16 cellular contexts compared by ENCODE assay signal in genomic region chr10:47020491-47020890, GRCh38.
DNase-seq lines count a peak whose midpoint lies in the region; ATAC-seq, FAIRE-seq and TF ChIP-seq lines count a peak whose summit lies in the region.
"Had no signal": no experiment of that assay in that cellular context is flagged by ENCODE, and none has a peak within 500 bp of the region (broad histone marks: within the 10 kb centered on the region; RNA-seq: fewer than 3 reads in every experiment).

No MANE protein-coding gene starts in this region.

- H3K9ac ChIP-seq in astrocyte (ENCODE audit: low read length), result no peak overlapping the region

- no peak for TF ChIP-seq CTCF in astrocyte (IDR thresholded peaks at IDR 0.05; ENCODE audit: insufficient read depth, low read depth, low read length)
- TF ChIP-seq CTCF in lower lobe of right lung (IDR thresholded peaks at IDR 0.05), result no peak
- TF ChIP-seq CTCF in RWPE1 (conservative IDR thresholded peaks at IDR 0.05; ENCODE audit: low read depth), result no peak
- no peak for TF ChIP-seq CTCF in WTC11 (IDR thresholded peaks at IDR 0.05)

- H3K4me3 Mint-ChIP-seq in astrocyte (ENCODE audit: unreplicated experiment) (no peak overlapping the region), WTC11 (no peak overlapping the region)
- H3K4me3 Mint-ChIP-seq: CD8-positive, alpha-beta memory T cell; central memory CD8-positive, alpha-beta T cell; naive B cell had no signal

- H3K27ac Mint-ChIP-seq in astrocyte (ENCODE audit: unreplicated experiment), result no peak overlapping the region
- no peak overlapping the region for H3K27ac Mint-ChIP-seq in WTC11
- H3K27ac Mint-ChIP-seq: CD8-positive, alpha-beta memory T cell; naive B cell had no signal

- in situ Hi-C loops in KBM-7 (cut with MboI; ENCODE audit: low pct_unique_long_range_greater_than_20kb, low sequenced_read_pairs), result loop anchor here (10.0 kb wide), 1 partner anchor 284 kb away; the partner anchor contains the start of gene GDF10

- H3K36me3 Mint-ChIP-seq in astrocyte (ENCODE audit: low read depth, unreplicated experiment) (no peaks in the 10 kb centered on the region), WTC11 (no peaks in the 10 kb centered on the region)
- H3K36me3 Mint-ChIP-seq: CD8-positive, alpha-beta memory T cell; naive B cell had no signal

- H3K4me1 ChIP-seq in astrocyte (ENCODE audit: insufficient read depth, low read length), result peaks cover 12% of the 10 kb centered on the region
- no peaks in the 10 kb centered on the region for H3K4me1 ChIP-seq in lower lobe of right lung
- H3K4me1 ChIP-seq: esophagus squamous epithelium, sigmoid colon had no signal

- peaks cover 6% of the 10 kb centered on the region for H3K27me3 Mint-ChIP-seq in astrocyte (ENCODE audit: low read depth, unreplicated experiment)
- no peaks in the 10 kb centered on the region for H3K27me3 Mint-ChIP-seq in WTC11 (ENCODE audit: low read depth)
- H3K27me3 Mint-ChIP-seq: central memory CD8-positive, alpha-beta T cell had no signal

- H3K27me3 ChIP-seq in astrocyte (ENCODE audit: insufficient read depth, low read length) (no peaks in the 10 kb centered on the region), lower lobe of right lung (ENCODE audit: low read depth) (no peaks in the 10 kb centered on the region)
- H3K27me3 ChIP-seq: sigmoid colon had no signal

- H3K27ac ChIP-seq in astrocyte (ENCODE audit: low read depth, low read length) (no peak overlapping the region), lower lobe of right lung (no peak overlapping the region), RWPE1 (no peak overlapping the region)
- H3K27ac ChIP-seq: esophagus squamous epithelium, sigmoid colon had no signal

- no peak overlapping the region for H3K4me2 ChIP-seq in astrocyte (ENCODE audit: low read length)

- H3K4me3 ChIP-seq in astrocyte (ENCODE audit: insufficient read depth, low read depth, low read length), result no peak overlapping the region
- no peak overlapping the region for H3K4me3 ChIP-seq in lower lobe of right lung
- H3K4me3 ChIP-seq: esophagus squamous epithelium, sigmoid colon had no signal

- no peaks in the 10 kb centered on the region for H4K20me1 ChIP-seq in astrocyte (ENCODE audit: insufficient read depth, low read length)

- CTCF ChIA-PET in RWPE1 (lab: Yijun Ruan, JAX), result no interaction called here
- CTCF ChIA-PET in WTC11 (lab: Charles Lee), result no interaction called here

- H3K79me2 ChIP-seq in astrocyte (ENCODE audit: insufficient read depth, low read length), result no peaks in the 10 kb centered on the region

- H3K36me3 ChIP-seq in astrocyte (ENCODE audit: insufficient read depth, low read length), result no peaks in the 10 kb centered on the region
- H3K36me3 ChIP-seq in lower lobe of right lung, result no peaks in the 10 kb centered on the region
- H3K36me3 ChIP-seq: esophagus squamous epithelium, sigmoid colon had no signal

- H3K4me1 Mint-ChIP-seq in astrocyte (ENCODE audit: low read depth, unreplicated experiment) (no peaks in the 10 kb centered on the region), WTC11 (no peaks in the 10 kb centered on the region)
- H3K4me1 Mint-ChIP-seq: central memory CD8-positive, alpha-beta T cell had no signal

- peak; percentile 25 to 26 for ATAC-seq in lower lobe of right lung
- no peak for ATAC-seq in WTC11
- ATAC-seq in HG02840 (IDR thresholded peaks at IDR 0.05; ENCODE audit: low FRiP score, unreplicated experiment), result no peak

- intact Hi-C loops in lower lobe of right lung (cut with DNase I), result no loop called here

- peak overlapping the region; percentile 31 for H2AFZ ChIP-seq in astrocyte (ENCODE audit: low read depth, low read length)

- H3K9me3 ChIP-seq in astrocyte (ENCODE audit: insufficient read depth, low read depth, low read length), result no peaks in the 10 kb centered on the region
- H3K9me3 ChIP-seq in lower lobe of right lung, result no peaks in the 10 kb centered on the region
- H3K9me3 ChIP-seq: esophagus squamous epithelium, sigmoid colon had no signal

- DNase-seq in D341Med (ENCODE audit: low spot score) (peak; percentile 24), KBM-7 (peak; percentile 7), astrocyte (ENCODE audit: low read depth) (peak; percentile 26), lower lobe of right lung (peak; percentile 45), RWPE1 (ENCODE audit: low spot score) (no peak), WTC11 (ENCODE audit: low spot score) (no peak), NCI-H1092 treated with DMSO at 0.1 percent for 48 hours (lab: John Stamatoyannopoulos, UW) (no peak)
- DNase-seq: CD8-positive, alpha-beta memory T cell; esophagus squamous epithelium; naive B cell; NCI-H1436; NCI-H774; sigmoid colon had no signal

- H3K9me3 Mint-ChIP-seq in astrocyte (ENCODE audit: unreplicated experiment), result no peaks in the 10 kb centered on the region
- H3K9me3 Mint-ChIP-seq in WTC11, result 0 out of 2 replicates have a peak, but pooled peaks cover 4% of the 10 kb centered on the region
- H3K9me3 Mint-ChIP-seq: CD8-positive, alpha-beta memory T cell; central memory CD8-positive, alpha-beta T cell; naive B cell had no signal

- FAIRE-seq in astrocyte (lab: Jason Lieb, UNC), result no peak
- FAIRE-seq: keratinocyte had no signal

- POLR2A ChIA-PET in RWPE1 (lab: Yijun Ruan, JAX; ENCODE audit: low non-redundant PET) (no interaction called here), WTC11 (lab: Charles Lee) (no interaction called here)

TF ChIP-seq in WTC11, 78 proteins besides CTCF, POLR2A, EP300 and RAD21:
- no peak for TF ChIP-seq IRF1 (CRISPR knock-in tag; IDR thresholded peaks at IDR 0.05)
- no peak for TF ChIP-seq PRDM15 (CRISPR knock-in tag; IDR thresholded peaks at IDR 0.05)
- TF ChIP-seq STAT6 (CRISPR knock-in tag; conservative IDR thresholded peaks at IDR 0.05; ENCODE audit: low read depth), result no peak
- no peak for TF ChIP-seq GRHL2 (CRISPR knock-in tag; IDR thresholded peaks at IDR 0.05; ENCODE audit: insufficient replicate concordance, severe bottlenecking)
- no peak for TF ChIP-seq KAT7 (CRISPR knock-in tag; IDR thresholded peaks at IDR 0.05; ENCODE audit: borderline replicate concordance)
- TF ChIP-seq IRF2 (CRISPR knock-in tag; IDR thresholded peaks at IDR 0.05; ENCODE audit: borderline replicate concordance, low read depth), result no peak
- no peak for TF ChIP-seq CBFB (CRISPR knock-in tag; IDR thresholded peaks at IDR 0.05; ENCODE audit: low read depth)
TF ChIP-seq in WTC11: peak in this region for 0.

Comparison
In these comparisons a context has a peak if more than half of its experiments do, and no peak if none do; other contexts are left out.
1. DNase-seq: peak in D341Med (single experiment), KBM-7 (single experiment), astrocyte (single experiment) and lower lobe of right lung (single experiment); none in RWPE1 (single experiment), WTC11 (single experiment) and NCI-H1092 treated with DMSO at 0.1 percent for 48 hours (single experiment).
2. ATAC-seq: peak in lower lobe of right lung (2 of 2); none in WTC11 (single experiment) and HG02840 (single experiment).